ENCODE assay signal across 8 cellular contexts in genomic region chr6:31541658-31542521, GRCh38. TPM values are rescaled to one million over a fixed set of nuclear protein-coding genes. Genes with fewer than 3 reads are reported as not detected.
DNase-seq lines count a peak whose midpoint lies in the region; ATAC-seq and TF ChIP-seq lines count a peak whose summit lies in the region.

Gene DDX39B, minus strand, starts transcription at chr6:31542003. Its CDS starts 1,471 bp downstream, at chr6:31540532.

- TF ChIP-seq CTCF in AG04449 (IDR thresholded peaks at IDR 0.05; ENCODE audit: insufficient read depth, low read length, missing control alignments) (no peak), activated B cell treated with CpG ODN at 0.5 μM for 24 hours (IDR thresholded peaks at IDR 0.05) (no peak), cardiac fibroblast (IDR thresholded peaks at IDR 0.05; ENCODE audit: low read depth, low read length) (no peak)

- peak; percentile 71 for ATAC-seq in GM18909 (IDR thresholded peaks at IDR 0.05; ENCODE audit: poor library complexity, unreplicated experiment)
- peak; percentile 74 for ATAC-seq in HG03175 (IDR thresholded peaks at IDR 0.05; ENCODE audit: unreplicated experiment)
- ATAC-seq in activated B cell treated with CpG ODN at 0.5 μM for 24 hours (ENCODE audit: low read depth) = peak; percentile 77

- intact Hi-C loops in activated B cell treated with CpG ODN at 0.5 μM for 24 hours (cut with micrococcal nuclease) = loop anchor here (1.0 to 10.0 kb wide), 4 partner anchors 48 to 653 kb away; partner anchors contain the start of genes BAG6, GPSM3, PBX2 and PRRC2A

- CTCF ChIA-PET in AG04449 (lab: Yijun Ruan, JAX) (interaction anchor here (0.8 to 38.4 kb wide), 9 partner anchors 11 to 141 kb away, joined by 3 to 1569 read pairs (median 4); partner anchors contain the start of genes LST1, LTB, NCR3 and TNF), activated B cell treated with CpG ODN at 0.5 μM for 24 hours (lab: Charles Lee) (interaction anchor here (0.9 to 25.8 kb wide), 7 partner anchors 9 to 321 kb away, joined by 3 to 773 read pairs (median 13); partner anchors contain the start of genes LST1, LTA, LTB and NCR3)

- H3K4me1 Mint-ChIP-seq in activated B cell treated with CpG ODN at 0.5 μM for 24 hours (peaks cover 58% of the 10 kb centered on the region), immature natural killer cell (peaks cover 52 to 57% of the 10 kb centered on the region in 2 donors)

- peak; percentile 85 for DNase-seq in AG04449 (ENCODE audit: low read depth, low spot score)
- DNase-seq in NCI-H226 = peak; percentile 95
- peak; percentile 80 for DNase-seq in activated B cell treated with CpG ODN at 0.5 μM for 24 hours
- DNase-seq in cardiac fibroblast (ENCODE audit: low read depth in 2 of 2) = peak; percentile 98
- DNase-seq in immature natural killer cell = peak; percentile 92 to 95 (median 95)
- DNase-seq in smooth muscle cell of the brain vasculature (ENCODE audit: low read depth, low spot score) = peak; percentile 95

- peak within 1 kb of the TSS; percentile 97 for H3K27ac Mint-ChIP-seq in activated B cell treated with CpG ODN at 0.5 μM for 24 hours
- peak within 1 kb of the TSS; percentile 93 to 98 (median 95) for H3K27ac Mint-ChIP-seq in immature natural killer cell

- peak within 1 kb of the TSS; percentile 98 for H3K4me3 Mint-ChIP-seq in activated B cell treated with CpG ODN at 0.5 μM for 24 hours
- peak within 1 kb of the TSS; percentile 98 to 99 (median 98) for H3K4me3 Mint-ChIP-seq in immature natural killer cell

- H3K27me3 Mint-ChIP-seq in activated B cell treated with CpG ODN at 0.5 μM for 24 hours (no peaks in the 10 kb centered on the region), immature natural killer cell (ENCODE audit: low read depth in 3 of 3) (peaks cover 12 to 21% (median 15%) of the 10 kb centered on the region in 3 donors)

- H3K36me3 Mint-ChIP-seq in activated B cell treated with CpG ODN at 0.5 μM for 24 hours (ENCODE audit: low read depth) = peaks cover 49% of the 10 kb centered on the region
- peaks cover 11 to 23% (median 21%) of the 10 kb centered on the region in 3 donors for H3K36me3 Mint-ChIP-seq in immature natural killer cell

- H3K9me3 Mint-ChIP-seq in activated B cell treated with CpG ODN at 0.5 μM for 24 hours = no peaks in the 10 kb centered on the region
- no peaks in the 10 kb centered on the region for H3K9me3 Mint-ChIP-seq in immature natural killer cell

- POLR2A ChIA-PET in AG04449 (lab: Yijun Ruan, JAX) = interaction anchor here (0.7 to 2.3 kb wide), 12 partner anchors 10 to 286 kb away, joined by 3 to 13 read pairs (median 4); partner anchors contain the start of genes C6orf47, HSPA1A, HSPA1B and HSPA1L
- POLR2A ChIA-PET in activated B cell treated with CpG ODN at 0.5 μM for 24 hours (lab: Charles Lee) = interaction anchor here (0.6 to 4.6 kb wide), 48 partner anchors 9 to 985 kb away, joined by 3 to 46 read pairs (median 6); partner anchors contain the start of genes ABHD16A, AIF1, BAG6 and C6orf47

- H3K4me3 ChIP-seq in AG04449 (ENCODE audit: low read depth, low read length) (peak within 1 kb of the TSS; percentile 97), cardiac fibroblast (replicated peaks in 1 of 2; ENCODE audit: low read depth in 2 of 2, low read length in 2 of 2) (peak within 1 kb of the TSS; percentile 70 to 72)

RNA-seq across cellular contexts. Expression of gene DDX39B, which starts in this region (rescaled TPM):
- total RNA-seq in activated B cell treated with CpG ODN at 0.5 μM for 24 hours = 431 and 484 TPM in 2 replicates
- 10 to 100 TPM; 49.7 to 71.6 (median 56.2) TPM for polyA plus RNA-seq in immature natural killer cell

Comparison
In these comparisons a context has a peak if more than half of its experiments do, and no peak if none do; other contexts are left out.
1. Peak in every context shown above with its lines: DNase-seq, ATAC-seq and H3K4me3 ChIP-seq.